35 cellular contexts compared by ENCODE assay signal in the genomic region with DNA sequence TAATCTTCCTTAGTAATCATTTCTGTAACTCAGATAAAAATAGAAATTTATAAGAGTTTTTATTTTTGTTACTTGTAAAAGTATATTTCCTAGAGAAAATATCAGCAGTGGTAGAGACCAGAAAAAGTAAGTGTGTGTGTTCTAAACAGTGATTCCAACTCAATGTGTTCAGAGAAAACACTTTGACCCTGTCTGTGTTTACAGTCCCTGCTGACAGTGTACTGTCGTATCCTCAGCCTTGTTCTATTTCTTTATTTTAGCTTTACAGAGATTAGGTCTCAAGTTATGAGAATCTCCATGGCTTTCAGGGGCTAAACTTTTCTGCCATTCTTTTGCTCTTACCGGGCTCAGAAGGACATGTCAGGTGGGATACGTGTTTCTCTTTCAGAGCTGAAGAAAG. TPM values are rescaled to one million over a fixed set of nuclear protein-coding genes. Genes with fewer than 3 reads are reported as not detected.
"Had no signal": no experiment of that assay in that cellular context is flagged by ENCODE, and none has a peak within 500 bp of the region (broad histone marks: within the 10 kb centered on the region; RNA-seq: fewer than 3 reads in every experiment).

No MANE protein-coding gene starts in this region.

- H3K27ac ChIP-seq: adrenal gland, body of pancreas, breast epithelium, cardiac muscle cell, colonic mucosa, epithelial cell of prostate, esophagus squamous epithelium, gastroesophageal sphincter, WERI-Rb-1 had no signal

- H3K36me3 ChIP-seq: breast epithelium, cardiac muscle cell, colonic mucosa, esophagus squamous epithelium, gastroesophageal sphincter, WERI-Rb-1 had no signal

- H3K27me3 ChIP-seq: adrenal gland, body of pancreas, breast epithelium, colonic mucosa, esophagus squamous epithelium, gastroesophageal sphincter had no signal

- H3K27ac Mint-ChIP-seq: activated B cell treated with CpG ODN at 0.5 μM for 24 hours; activated CD8-positive, alpha-beta T cell treated with anti-CD3 and anti-CD28 coated beads for 36 hours; activated naive CD4-positive, alpha-beta T cell treated with anti-CD3 and anti-CD28 coated beads, Interleukin-2, amount 50 U/mL, for 24 hours; activated naive CD8-positive, alpha-beta T cell treated with anti-CD3 and anti-CD28 coated beads for 36 hours; activated naive CD8-positive, alpha-beta T cell treated with anti-CD3 and anti-CD28 coated beads, Interleukin-2, amount 50 U/mL, for 24 hours; activated T-helper 17 cell treated with anti-CD3 and anti-CD28 coated beads, Interleukin-2, amount 50 U/mL, for 72 hours; T-helper 17 cell; T-helper 2 cell treated with Interferon-gamma antibody and Interleukin-4, amounts not matched to agents 5 μg/mL and 100 μg/mL, for 36 hours had no signal

- H3K4me1 Mint-ChIP-seq: activated naive CD4-positive, alpha-beta T cell treated with anti-CD3 and anti-CD28 coated beads, Interleukin-2, amount 50 U/mL, for 24 hours; activated naive CD8-positive, alpha-beta T cell treated with anti-CD3 and anti-CD28 coated beads for 36 hours; activated naive CD8-positive, alpha-beta T cell treated with anti-CD3 and anti-CD28 coated beads, Interleukin-2, amount 50 U/mL, for 24 hours; activated T-helper 17 cell treated with anti-CD3 and anti-CD28 coated beads, Interleukin-2, amount 50 U/mL, for 72 hours had no signal

- H3K4me3 ChIP-seq: adrenal gland, body of pancreas, breast epithelium, cardiac muscle cell, colonic mucosa, esophagus squamous epithelium, gastroesophageal sphincter had no signal

- H3K4me3 Mint-ChIP-seq: activated B cell treated with CpG ODN at 0.5 μM for 24 hours; activated CD8-positive, alpha-beta T cell treated with anti-CD3 and anti-CD28 coated beads for 36 hours; activated naive CD4-positive, alpha-beta T cell treated with anti-CD3 and anti-CD28 coated beads, Interleukin-2, amount 50 U/mL, for 24 hours; activated naive CD8-positive, alpha-beta T cell treated with anti-CD3 and anti-CD28 coated beads for 36 hours; activated naive CD8-positive, alpha-beta T cell treated with anti-CD3 and anti-CD28 coated beads, Interleukin-2, amount 50 U/mL, for 24 hours; activated T-cell treated with anti-CD3 and anti-CD28 coated beads, Interleukin-2, amount 50 U/mL, for 4 hours; activated T-helper 17 cell treated with anti-CD3 and anti-CD28 coated beads, Interleukin-2, amount 50 U/mL, for 72 hours; T-helper 17 cell; T-helper 2 cell treated with Interferon-gamma antibody and Interleukin-4, amounts not matched to agents 5 μg/mL and 100 μg/mL, for 36 hours had no signal

- H3K4me1 ChIP-seq: body of pancreas, breast epithelium, colonic mucosa, gastroesophageal sphincter had no signal

- H3K9me3 ChIP-seq: adrenal gland, body of pancreas, breast epithelium, colonic mucosa, esophagus squamous epithelium, gastroesophageal sphincter had no signal

- DNase-seq: activated B cell treated with CpG ODN at 0.5 μM for 24 hours; activated CD4-positive, alpha-beta T cell treated with anti-CD3 and anti-CD28 coated beads for 48 hours; activated CD4-positive, alpha-beta T cell treated with anti-CD3 and anti-CD28 coated beads, Interleukin-2, amount 50 U/mL, for 1 hour; activated CD4-positive, alpha-beta T cell treated with anti-CD3 and anti-CD28 coated beads, Interleukin-2, amount 50 U/mL, for 48 hours; activated CD8-positive, alpha-beta memory T cell treated with anti-CD3 and anti-CD28 coated beads for 24 hours; activated CD8-positive, alpha-beta T cell treated with anti-CD3 and anti-CD28 coated beads for 36 hours; activated effector memory CD4-positive, alpha-beta T cell treated with Interleukin-2 at 50 U/mL for 16 hours; activated gamma-delta T cell treated with Interleukin-2 at 50 U/mL for 16 hours; activated naive CD4-positive, alpha-beta T cell treated with Interleukin-2 at 50 U/mL for 16 hours; activated naive CD8-positive, alpha-beta T cell treated with anti-CD3 and anti-CD28 coated beads for 36 hours; activated naive CD8-positive, alpha-beta T cell treated with anti-CD3 and anti-CD28 coated beads, Interleukin-2, amount 50 U/mL, for 24 hours; activated T-cell treated with anti-CD3 and anti-CD28 coated beads, Interleukin-2, amount 50 U/mL, for 4 hours; adrenal gland; amygdala; aorta; body of pancreas; central memory CD4-positive, alpha-beta T cell; cerebellar nuclear complex; colonic mucosa; effector CD8-positive, alpha-beta T cell; esophagus squamous epithelium; foreskin melanocyte; T-helper 1 cell; T-helper 17 cell; T1000; WERI-Rb-1 had no signal

- H3K36me3 Mint-ChIP-seq: activated naive CD4-positive, alpha-beta T cell treated with anti-CD3 and anti-CD28 coated beads, Interleukin-2, amount 50 U/mL, for 24 hours; activated naive CD8-positive, alpha-beta T cell treated with anti-CD3 and anti-CD28 coated beads for 36 hours had no signal

- ATAC-seq: activated CD4-positive, CD25-positive, alpha-beta regulatory T cell treated with anti-CD3 and anti-CD28 coated beads, Interleukin-2, amount 50 U/mL, for 24 hours; activated CD8-positive, alpha-beta T cell treated with anti-CD3 and anti-CD28 coated beads for 36 hours; activated naive CD8-positive, alpha-beta T cell treated with anti-CD3 and anti-CD28 coated beads, Interleukin-2, amount 50 U/mL, for 24 hours; activated T-cell treated with anti-CD3 and anti-CD28 coated beads, Interleukin-2, amount 50 U/mL, for 4 hours; activated T-helper 17 cell treated with anti-CD3 and anti-CD28 coated beads, Interleukin-2, amount 50 U/mL, for 72 hours; body of pancreas; gastroesophageal sphincter; T-helper 17 cell had no signal

- H3K9me3 Mint-ChIP-seq: activated B cell treated with CpG ODN at 0.5 μM for 24 hours; activated CD8-positive, alpha-beta T cell treated with anti-CD3 and anti-CD28 coated beads for 36 hours; activated naive CD4-positive, alpha-beta T cell treated with anti-CD3 and anti-CD28 coated beads, Interleukin-2, amount 50 U/mL, for 24 hours; activated naive CD8-positive, alpha-beta T cell treated with anti-CD3 and anti-CD28 coated beads for 36 hours; activated naive CD8-positive, alpha-beta T cell treated with anti-CD3 and anti-CD28 coated beads, Interleukin-2, amount 50 U/mL, for 24 hours; activated T-cell treated with anti-CD3 and anti-CD28 coated beads, Interleukin-2, amount 50 U/mL, for 4 hours; activated T-helper 17 cell treated with anti-CD3 and anti-CD28 coated beads, Interleukin-2, amount 50 U/mL, for 72 hours; T-helper 2 cell treated with Interferon-gamma antibody and Interleukin-4, amounts not matched to agents 5 μg/mL and 100 μg/mL, for 36 hours had no signal

- H3K27me3 Mint-ChIP-seq: activated B cell treated with CpG ODN at 0.5 μM for 24 hours; activated CD8-positive, alpha-beta T cell treated with anti-CD3 and anti-CD28 coated beads for 36 hours had no signal

RNA-seq across cellular contexts. Expression of gene LYVE1, which starts 10.2 kb away (rescaled TPM):
- total RNA-seq: activated B cell treated with CpG ODN at 0.5 μM for 24 hours; activated CD8-positive, alpha-beta T cell treated with anti-CD3 and anti-CD28 coated beads for 36 hours; activated naive CD8-positive, alpha-beta T cell treated with anti-CD3 and anti-CD28 coated beads for 36 hours; activated T-helper 17 cell treated with anti-CD3 and anti-CD28 coated beads, Interleukin-2, amount 50 U/mL, for 72 hours; cardiac muscle cell; fibroblast of villous mesenchyme; T-helper 17 cell had no signal
